Comparison of ENCODE assay signal across 8 cellular contexts in the genomic region with DNA sequence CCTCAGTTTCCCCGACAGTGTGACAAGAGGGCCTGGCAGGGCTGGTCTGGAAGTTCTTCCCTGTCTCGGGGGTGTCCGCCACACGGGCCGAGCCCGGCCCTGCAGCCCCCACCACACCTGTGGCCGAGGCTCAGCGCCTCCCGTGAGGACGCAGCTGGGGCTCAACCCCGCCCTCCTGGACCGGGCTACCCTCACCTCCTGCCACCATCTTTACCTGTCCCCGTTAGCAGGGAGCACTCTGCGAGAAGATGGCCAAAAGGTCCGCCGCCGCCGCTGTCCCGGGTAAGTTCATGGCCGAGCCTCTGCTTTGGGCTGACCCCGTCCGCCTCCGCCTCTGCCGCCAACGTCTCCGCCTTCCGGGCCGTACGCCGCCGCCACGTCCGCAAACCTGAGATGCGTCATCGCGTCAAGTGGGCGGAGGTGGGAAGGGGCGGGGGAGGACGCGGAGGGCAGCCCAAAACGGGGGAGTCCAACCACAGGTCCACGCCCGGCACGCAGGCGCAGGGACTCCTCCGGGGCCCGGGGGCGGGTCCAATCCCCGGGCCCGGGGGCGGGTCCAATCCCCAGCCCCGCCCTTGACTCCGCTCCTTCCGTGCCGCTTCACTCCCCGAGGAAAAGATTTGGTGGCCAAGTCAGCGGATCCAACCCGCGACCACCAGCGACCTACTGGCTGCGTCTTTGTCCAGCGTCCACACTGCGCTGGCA. TPM values are rescaled to one million over a fixed set of nuclear protein-coding genes. Genes with fewer than 3 reads are reported as not detected.
DNase-seq lines count a peak whose midpoint lies in the region; ATAC-seq and TF ChIP-seq lines count a peak whose summit lies in the region.

A gene (minus strand): TSS at position 351 of the 705 bp plus-strand sequence. CDS start 4,295 bp downstream, outside the sequence.

- H3K4me3 ChIP-seq in AG04450 (ENCODE audit: low read depth, low read length): peak within 1 kb of the TSS; percentile 94

- CTCF ChIA-PET in AG04450 (lab: Charles Lee): interaction anchor here (0.7 to 2.3 kb wide), 15 partner anchors 9 to 1698 kb away, joined by 3 to 62 read pairs (median 5); a partner anchor contains a TSS

- peak within 1 kb of the TSS; percentile 94 for H3K27ac ChIP-seq in AG04450 (ENCODE audit: low read depth, low read length)

- TF ChIP-seq CTCF in AG04450 (IDR thresholded peaks at IDR 0.05; ENCODE audit: low read depth, low read length): no peak

- peak; percentile 94 for DNase-seq in AG04450 (ENCODE audit: low read depth, low spot score)
- peak; percentile 96 for DNase-seq in NCI-H345 (lab: John Stamatoyannopoulos, UW)
- peak; percentile 94 to 97 (median 96) for DNase-seq in activated CD4-positive, CD25-positive, alpha-beta regulatory T cell (lab: John Stamatoyannopoulos, UW)
- DNase-seq in central memory CD4-positive, alpha-beta T cell: peak; percentile 95
- DNase-seq in iris pigment epithelial cell (ENCODE audit: low read depth): peak; percentile 98
- peak; percentile 96 for DNase-seq in stimulated activated CD4-positive, alpha-beta T cell treated with anti-CD3 and anti-CD28 coated beads, Interleukin-12 subunit alpha, Interleukin-12 subunit beta, amount 100 ng/mL, for 4 hours

- peaks cover 6% of the 10 kb centered on the region; the same call in 1 of the 2 replicates for H3K9me3 ChIP-seq in AG04450 (ENCODE audit: control insufficient read depth, insufficient read depth, low read length)

- ATAC-seq in GM18907 (IDR thresholded peaks at IDR 0.05; ENCODE audit: unreplicated experiment) (peak; percentile 95), HG03159 (IDR thresholded peaks at IDR 0.05; ENCODE audit: unreplicated experiment) (peak; percentile 88)

- H3K27me3 ChIP-seq in AG04450 (ENCODE audit: control insufficient read depth, insufficient read depth, low read length): peaks cover 8% of the 10 kb centered on the region

- POLR2A ChIA-PET in AG04450 (lab: Yijun Ruan, JAX): interaction anchor here (1.2 to 1.4 kb wide), 3 partner anchors 18 to 55 kb away, joined by 3 to 5 read pairs (median 5); a partner anchor contains a TSS

RNA-seq across cellular contexts. Expression of the gene that starts here (rescaled TPM):
- polyA plus RNA-seq in AG04450 (2011; rRNA removed): 15.6 and 25.8 TPM in 2 replicates
- 10.8 and 20.4 TPM in 2 replicates for polyA minus RNA-seq in AG04450 (2011; rRNA and poly(A)+ RNA removed)

Comparison
In these comparisons a context has a peak if more than half of its experiments do, and no peak if none do; other contexts are left out.
1. Peak in every context shown above with its lines: DNase-seq, ATAC-seq, H3K4me3 ChIP-seq and H3K27ac ChIP-seq.